Comparison of ENCODE assay signal across 26 cellular contexts in the genomic region with DNA sequence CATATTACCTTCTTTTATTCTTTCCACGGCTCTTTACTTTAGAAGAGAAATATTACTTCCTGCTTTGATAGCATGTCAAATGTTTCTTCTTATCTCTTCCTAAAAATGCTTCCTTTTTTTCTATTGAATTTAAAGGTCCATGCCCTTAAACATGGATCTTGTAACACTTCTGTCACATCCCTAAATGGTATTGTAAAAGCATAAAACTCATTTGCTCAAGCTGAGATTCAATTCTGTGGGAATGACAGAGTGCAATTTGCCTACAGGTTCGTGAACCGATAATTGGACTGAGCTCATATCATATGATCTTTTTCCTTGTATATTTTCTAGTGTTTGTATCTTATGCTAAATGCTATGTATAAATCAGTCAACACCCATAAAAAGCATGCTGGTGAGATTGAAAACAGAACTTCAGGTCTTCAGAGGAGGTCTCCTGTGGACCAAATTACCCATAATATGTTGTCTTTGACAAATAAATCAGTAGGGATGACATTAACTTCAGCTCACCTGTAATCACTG.
"Had no signal": no experiment of that assay in that cellular context is flagged by ENCODE, and none has a peak within 500 bp of the region (broad histone marks: within the 10 kb centered on the region; RNA-seq: fewer than 3 reads in every experiment).

No MANE protein-coding gene starts in this region.

- H3K36me3 ChIP-seq: ascending aorta, MG63, SJSA1 had no signal

- H3K27me3 ChIP-seq: ascending aorta, body of pancreas, MG63, SJSA1 had no signal

- H3K4me3 Mint-ChIP-seq: activated naive CD8-positive, alpha-beta T cell treated with anti-CD3 and anti-CD28 coated beads, Interleukin-2, amount 50 U/mL, for 24 hours; activated T-cell treated with anti-CD3 and anti-CD28 coated beads, Interleukin-2, amount 50 U/mL, for 4 hours; T-helper 17 cell had no signal

- H3K4me3 ChIP-seq: ascending aorta, body of pancreas, MG63, SJSA1 had no signal

- H3K9me3 ChIP-seq: ascending aorta, body of pancreas, SJSA1 had no signal

- H3K4me1 ChIP-seq: ascending aorta, SJSA1 had no signal

- H3K27ac ChIP-seq: ascending aorta, body of pancreas, SJSA1 had no signal

- H3K36me3 Mint-ChIP-seq: activated naive CD4-positive, alpha-beta T cell treated with anti-CD3 and anti-CD28 coated beads, Interleukin-2, amount 50 U/mL, for 72 hours had no signal

- H3K27ac Mint-ChIP-seq: activated naive CD4-positive, alpha-beta T cell treated with anti-CD3 and anti-CD28 coated beads, Interleukin-2, amount 50 U/mL, for 72 hours; activated naive CD8-positive, alpha-beta T cell treated with anti-CD3 and anti-CD28 coated beads, Interleukin-2, amount 50 U/mL, for 24 hours; T-helper 17 cell had no signal

- DNase-seq: activated CD4-positive, alpha-beta T cell treated with anti-CD3 and anti-CD28 coated beads for 48 hours; activated CD4-positive, alpha-beta T cell treated with anti-CD3 and anti-CD28 coated beads, Interleukin-2, amount 50 U/mL, for 4 hours; activated CD4-positive, CD25-positive, alpha-beta regulatory T cell treated with anti-CD3 and anti-CD28 coated beads, Interleukin-2, amount 50 U/mL, for 72 hours; activated CD8-positive, alpha-beta memory T cell treated with anti-CD3 and anti-CD28 coated beads for 24 hours; activated effector memory CD4-positive, alpha-beta T cell treated with anti-CD3 and anti-CD28 coated beads, Interleukin-2, amount 50 U/mL, for 16 hours; activated naive CD4-positive, alpha-beta T cell treated with Interleukin-2 at 50 U/mL for 16 hours; activated naive CD8-positive, alpha-beta T cell treated with anti-CD3 and anti-CD28 coated beads, Interleukin-2, amount 50 U/mL, for 24 hours; activated T-cell treated with anti-CD3 and anti-CD28 coated beads, Interleukin-2, amount 50 U/mL, for 4 hours; amniotic stem cell; body of pancreas; central memory CD4-positive, alpha-beta T cell; cortex of kidney; MG63; NCI-H1048; NCI-H1694 treated with DMSO at 0.1 percent for 48 hours; NCI-H2107; NCI-H2171 treated with DMSO at 0.1 percent for 48 hours; NCI-H446; NCI-H524; PC-3; SHP77; T-helper 17 cell; T-helper 9 cell had no signal

- H3K4me1 Mint-ChIP-seq: activated naive CD8-positive, alpha-beta T cell treated with anti-CD3 and anti-CD28 coated beads, Interleukin-2, amount 50 U/mL, for 24 hours; T-helper 17 cell had no signal

- ATAC-seq: activated naive CD4-positive, alpha-beta T cell treated with anti-CD3 and anti-CD28 coated beads, Interleukin-2, amount 50 U/mL, for 72 hours; activated naive CD8-positive, alpha-beta T cell treated with anti-CD3 and anti-CD28 coated beads, Interleukin-2, amount 50 U/mL, for 24 hours; activated T-cell treated with anti-CD3 and anti-CD28 coated beads, Interleukin-2, amount 50 U/mL, for 4 hours; body of pancreas; PC-3; T-helper 17 cell had no signal
